ENCODE assay signal across 1 cellular context in genomic region chr7:121163699-121164098, GRCh38.
TF ChIP-seq lines count a peak whose summit lies in the region.

No MANE protein-coding gene starts in this region.

TF ChIP-seq in IMR-90, 13 proteins besides CTCF, POLR2A, EP300 and RAD21:
- no peak for TF ChIP-seq ELK1 (IDR thresholded peaks at IDR 0.05; ENCODE audit: borderline replicate concordance, low read depth, low read length)
- no peak for TF ChIP-seq RFX5 (IDR thresholded peaks at IDR 0.05; ENCODE audit: low read depth, low read length)
- no peak for TF ChIP-seq NFE2L2 (IDR thresholded peaks at IDR 0.05; ENCODE audit: low read depth, low read length)
- no peak for TF ChIP-seq FOS (IDR thresholded peaks at IDR 0.05; ENCODE audit: low read depth, low read length)
- TF ChIP-seq SMC3 (IDR thresholded peaks at IDR 0.05; ENCODE audit: low read depth, low read length), result no peak
- TF ChIP-seq MXI1 (IDR thresholded peaks at IDR 0.05; ENCODE audit: borderline replicate concordance, low read depth, low read length), result no peak
- TF ChIP-seq CEBPB (IDR thresholded peaks at IDR 0.05; ENCODE audit: low read depth, low read length), result no peak
